Comparison of ENCODE assay signal across 9 cellular contexts in genomic region chr6:7129360-7129759, GRCh38. TPM values are rescaled to one million over a fixed set of nuclear protein-coding genes. Genes with fewer than 3 reads are reported as not detected.
DNase-seq lines count a peak whose midpoint lies in the region; ATAC-seq and TF ChIP-seq lines count a peak whose summit lies in the region.
"Had no signal": no experiment of that assay in that cellular context is flagged by ENCODE, and none has a peak within 500 bp of the region (broad histone marks: within the 10 kb centered on the region; RNA-seq: fewer than 3 reads in every experiment).

No MANE protein-coding gene starts in this region.

- no peaks in the 10 kb centered on the region for H3K36me3 ChIP-seq in neutrophil

- H3K36me3 Mint-ChIP-seq in CD14-positive monocyte (peaks cover 48 to 54% of the 10 kb centered on the region in 2 donors), endothelial cell (ENCODE audit: low read depth, unreplicated experiment) (peaks cover 9% of the 10 kb centered on the region)
- peaks cover 18% of the 10 kb centered on the region for H3K36me3 Mint-ChIP-seq in effector memory CD8-positive, alpha-beta T cell (ENCODE audit: insufficient read depth)

- no peaks in the 10 kb centered on the region for H3K9me3 Mint-ChIP-seq in CD14-positive monocyte
- H3K9me3 Mint-ChIP-seq in effector memory CD8-positive, alpha-beta T cell, result no peaks in the 10 kb centered on the region
- H3K9me3 Mint-ChIP-seq in endothelial cell (ENCODE audit: unreplicated experiment), result no peaks in the 10 kb centered on the region

- peaks cover 0 to 3% (median 0%) of the 10 kb centered on the region in 3 donors for H3K27me3 Mint-ChIP-seq in CD14-positive monocyte (ENCODE audit: low read depth in 3 of 3)
- no peaks in the 10 kb centered on the region for H3K27me3 Mint-ChIP-seq in effector memory CD8-positive, alpha-beta T cell
- H3K27me3 Mint-ChIP-seq in endothelial cell (ENCODE audit: unreplicated experiment), result peaks cover 11% of the 10 kb centered on the region

- intact Hi-C loops in CD14-positive monocyte (cut with micrococcal nuclease), result loop anchor here in 1 of 2 donors (5.0 kb wide), 1 partner anchor 38 kb away; no protein-coding TSS in a partner anchor

- H3K4me3 Mint-ChIP-seq in CD14-positive monocyte, result no peak overlapping the region
- no peak overlapping the region for H3K4me3 Mint-ChIP-seq in effector memory CD8-positive, alpha-beta T cell
- H3K4me3 Mint-ChIP-seq in endothelial cell (ENCODE audit: unreplicated experiment), result no peak overlapping the region

- no peak overlapping the region for H3K4me3 ChIP-seq in neutrophil (ENCODE audit: low read depth in 1 of 2, low read length in 1 of 2)

- H3K27ac Mint-ChIP-seq in CD14-positive monocyte (peak overlapping the region; percentile 89 to 99 (median 96)), endothelial cell (ENCODE audit: unreplicated experiment) (no peak overlapping the region)
- H3K27ac Mint-ChIP-seq in effector memory CD8-positive, alpha-beta T cell, result peak overlapping the region; percentile 42 to 86

- no peaks in the 10 kb centered on the region for H3K27me3 ChIP-seq in neutrophil

- ATAC-seq in effector memory CD8-positive, alpha-beta T cell (replicated peaks), result peak; percentile 26
- ATAC-seq in HG03196 (IDR thresholded peaks at IDR 0.05; ENCODE audit: unreplicated experiment) (no peak), SK-N-SH treated with all-trans-retinoic acid at 6 μM for 48 hours (no peak)

- H3K4me1 Mint-ChIP-seq in CD14-positive monocyte (peaks cover 66% of the 10 kb centered on the region), endothelial cell (ENCODE audit: unreplicated experiment) (peaks cover 16% of the 10 kb centered on the region)
- peaks cover 68 to 76% of the 10 kb centered on the region in 2 donors for H3K4me1 Mint-ChIP-seq in effector memory CD8-positive, alpha-beta T cell (ENCODE audit: low read depth in 2 of 2)

- H3K9me3 ChIP-seq in neutrophil, result no peaks in the 10 kb centered on the region

- peak overlapping the region; percentile 70 for H3K27ac ChIP-seq in neutrophil

- DNase-seq in CD14-positive monocyte (ENCODE audit: low spot score) (no peak), NCI-H69 (lab: John Stamatoyannopoulos, UW) (peak; percentile 60), endothelial cell (ENCODE audit: low spot score) (no peak), NCI-H510A treated with DMSO at 0.1 percent for 48 hours (lab: John Stamatoyannopoulos, UW) (no peak)
- no peak for DNase-seq in effector memory CD8-positive, alpha-beta T cell
- DNase-seq: NCI-H2171 treated with DMSO at 0.1 percent for 48 hours had no signal

- TF ChIP-seq CTCF in CD14-positive monocyte (IDR thresholded peaks at IDR 0.05), result no peak
- TF ChIP-seq CTCF in neutrophil (IDR thresholded peaks at IDR 0.05), result no peak
- no peak for TF ChIP-seq CTCF in endothelial cell (IDR thresholded peaks at IDR 0.05; ENCODE audit: unreplicated experiment)

- peaks cover 34 to 42% of the 10 kb centered on the region in 2 experiments for H3K4me1 ChIP-seq in neutrophil (ENCODE audit: control insufficient read depth in 1 of 2, insufficient read depth in 1 of 2, low read depth in 1 of 2, low read length in 1 of 2)

TF ChIP-seq in SK-N-SH treated with all-trans-retinoic acid at 6 μM for 48 hours, 23 proteins besides CTCF, POLR2A, EP300 and RAD21:
- TF ChIP-seq ARNTL (CRISPR knock-in tag; IDR thresholded peaks at IDR 0.05; ENCODE audit: borderline replicate concordance, low read depth), result no peak
- TF ChIP-seq ZFP30 (CRISPR knock-in tag; IDR thresholded peaks at IDR 0.05), result no peak
- TF ChIP-seq PATZ1 (CRISPR knock-in tag; IDR thresholded peaks at IDR 0.05; ENCODE audit: borderline replicate concordance), result no peak
- no peak for TF ChIP-seq ZNF8 (CRISPR knock-in tag; IDR thresholded peaks at IDR 0.05)
- TF ChIP-seq BACH2 (CRISPR knock-in tag; IDR thresholded peaks at IDR 0.05; ENCODE audit: borderline replicate concordance), result no peak
- TF ChIP-seq SNAI2 (CRISPR knock-in tag; IDR thresholded peaks at IDR 0.05), result no peak
- no peak for TF ChIP-seq ZC3H10 (CRISPR knock-in tag; IDR thresholded peaks at IDR 0.05)
- no peak for TF ChIP-seq ESRRG (CRISPR knock-in tag; IDR thresholded peaks at IDR 0.05)
- no peak for TF ChIP-seq ZNF70 (CRISPR knock-in tag; IDR thresholded peaks at IDR 0.05)
- TF ChIP-seq, protein P1, sequence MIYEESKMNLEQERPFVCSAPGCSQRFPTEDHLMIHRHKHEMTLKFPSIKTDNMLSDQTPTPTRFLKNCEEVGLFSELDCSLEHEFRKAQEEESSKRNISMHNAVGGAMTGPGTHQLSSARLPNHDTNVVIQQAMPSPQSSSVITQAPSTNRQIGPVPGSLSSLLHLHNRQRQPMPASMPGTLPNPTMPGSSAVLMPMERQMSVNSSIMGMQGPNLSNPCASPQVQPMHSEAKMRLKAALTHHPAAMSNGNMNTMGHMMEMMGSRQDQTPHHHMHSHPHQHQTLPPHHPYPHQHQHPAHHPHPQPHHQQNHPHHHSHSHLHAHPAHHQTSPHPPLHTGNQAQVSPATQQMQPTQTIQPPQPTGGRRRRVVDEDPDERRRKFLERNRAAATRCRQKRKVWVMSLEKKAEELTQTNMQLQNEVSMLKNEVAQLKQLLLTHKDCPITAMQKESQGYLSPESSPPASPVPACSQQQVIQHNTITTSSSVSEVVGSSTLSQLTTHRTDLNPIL (CRISPR knock-in tag; IDR thresholded peaks at IDR 0.05; ENCODE audit: low read depth), result no peak
- no peak for TF ChIP-seq OSR1 (CRISPR knock-in tag; IDR thresholded peaks at IDR 0.05)
- TF ChIP-seq ZFP3 (CRISPR knock-in tag; IDR thresholded peaks at IDR 0.05), result no peak
- no peak for TF ChIP-seq TOX (CRISPR knock-in tag; IDR thresholded peaks at IDR 0.05; ENCODE audit: borderline replicate concordance)
- no peak for TF ChIP-seq ISL1 (CRISPR knock-in tag; IDR thresholded peaks at IDR 0.05)
- TF ChIP-seq GLIS3 (CRISPR knock-in tag; IDR thresholded peaks at IDR 0.05), result no peak
- TF ChIP-seq TSHZ2 (CRISPR knock-in tag; IDR thresholded peaks at IDR 0.05), result no peak
- no peak for TF ChIP-seq CSDC2 (CRISPR knock-in tag; IDR thresholded peaks at IDR 0.05)
- no peak for TF ChIP-seq TCF4 (CRISPR knock-in tag; IDR thresholded peaks at IDR 0.05; ENCODE audit: borderline replicate concordance)
- no peak for TF ChIP-seq POU6F1 (CRISPR knock-in tag; IDR thresholded peaks at IDR 0.05; ENCODE audit: borderline replicate concordance, low read depth)

RNA-seq across cellular contexts. Expression of gene RREB1, which starts 21.6 kb away (rescaled TPM):
- 1 to 10 TPM; 2.1 to 5.6 TPM for polyA plus RNA-seq in CD14-positive monocyte
- 57.6 TPM for total RNA-seq in endothelial cell (ENCODE audit: unreplicated experiment)
